Comparison of ENCODE assay signal across 21 cellular contexts in genomic region chr5:40813698-40814281, GRCh38. TPM values are rescaled to one million over a fixed set of nuclear protein-coding genes. Genes with fewer than 3 reads are reported as not detected.
DNase-seq lines count a peak whose midpoint lies in the region; ATAC-seq and TF ChIP-seq lines count a peak whose summit lies in the region.
"Had no signal": no experiment of that assay in that cellular context is flagged by ENCODE, and none has a peak within 500 bp of the region (broad histone marks: within the 10 kb centered on the region; RNA-seq: fewer than 3 reads in every experiment).

No MANE protein-coding gene starts in this region.

- CTCF ChIA-PET in activated CD8-positive, alpha-beta memory T cell treated with anti-CD3 and anti-CD28 coated beads, Interleukin-2, amount 10 ng/mL, durations not matched to agents 7 days and 5 days (lab: Charles Lee) = interaction anchor here (0.6 kb wide), 1 partner anchor 12 kb away, joined by 3 read pairs; no protein-coding TSS in a partner anchor
- CTCF ChIA-PET in activated CD4-positive, alpha-beta memory T cell treated with anti-CD3 and anti-CD28 coated beads for 36 hours (lab: Charles Lee) = interaction anchor here (1.2 kb wide), 1 partner anchor 15 kb away, joined by 5 read pairs; the partner anchor contains the start of gene PRKAA1

- H3K9ac ChIP-seq in neural progenitor cell = no peak overlapping the region

- H3K79me2 ChIP-seq in neural progenitor cell (ENCODE audit: low read depth) = no peaks in the 10 kb centered on the region
- H3K79me2 ChIP-seq: hepatocyte had no signal

- H4K20me1 ChIP-seq in neural progenitor cell (ENCODE audit: low read depth) = no peaks in the 10 kb centered on the region

- H3K27ac ChIP-seq in neural progenitor cell = no peak overlapping the region
- H3K27ac ChIP-seq: dorsolateral prefrontal cortex, hepatocyte, skin epidermis, thoracic aorta had no signal

- intact Hi-C loops in activated CD4-positive, alpha-beta memory T cell treated with anti-CD3 and anti-CD28 coated beads for 36 hours (cut with micrococcal nuclease) = loop anchor here (1.0 kb wide), 3 partner anchors 15 to 323 kb away; partner anchors contain the start of gene PRKAA1

- peaks cover 11% of the 10 kb centered on the region for H3K4me1 ChIP-seq in neural progenitor cell

- peak overlapping the region; percentile 27 for H3K27ac Mint-ChIP-seq in activated CD8-positive, alpha-beta memory T cell treated with anti-CD3 and anti-CD28 coated beads, Interleukin-2, amount 10 ng/mL, durations not matched to agents 7 days and 5 days
- peak overlapping the region; percentile 64 for H3K27ac Mint-ChIP-seq in activated CD4-positive, alpha-beta memory T cell treated with anti-CD3 and anti-CD28 coated beads for 36 hours
- H3K27ac Mint-ChIP-seq in neural progenitor cell = no peak overlapping the region

- H3F3A ChIP-seq in neural progenitor cell (ENCODE audit: low read depth) = peaks cover 12% of the 10 kb centered on the region

- H3K4me3 ChIP-seq in neural progenitor cell (no peak overlapping the region), foreskin fibroblast (ENCODE audit: low read depth in 1 of 2, low read length in 2 of 2) (no peak overlapping the region)
- H3K4me3 ChIP-seq: dorsolateral prefrontal cortex, hepatocyte, mucosa of descending colon, skin epidermis, thoracic aorta had no signal

- no peaks in the 10 kb centered on the region for H3K27me3 Mint-ChIP-seq in activated CD8-positive, alpha-beta memory T cell treated with anti-CD3 and anti-CD28 coated beads, Interleukin-2, amount 10 ng/mL, durations not matched to agents 7 days and 5 days
- no peaks in the 10 kb centered on the region for H3K27me3 Mint-ChIP-seq in activated CD4-positive, alpha-beta memory T cell treated with anti-CD3 and anti-CD28 coated beads for 36 hours
- H3K27me3 Mint-ChIP-seq in neural progenitor cell (ENCODE audit: insufficient read depth, low read depth) = no peaks in the 10 kb centered on the region

- no peaks in the 10 kb centered on the region for H3K9me3 Mint-ChIP-seq in activated CD8-positive, alpha-beta memory T cell treated with anti-CD3 and anti-CD28 coated beads, Interleukin-2, amount 10 ng/mL, durations not matched to agents 7 days and 5 days (ENCODE audit: low read depth)
- no peaks in the 10 kb centered on the region for H3K9me3 Mint-ChIP-seq in activated CD4-positive, alpha-beta memory T cell treated with anti-CD3 and anti-CD28 coated beads for 36 hours
- H3K9me3 Mint-ChIP-seq in neural progenitor cell = no peaks in the 10 kb centered on the region

- peaks cover 21% of the 10 kb centered on the region for H3K4me1 Mint-ChIP-seq in activated CD8-positive, alpha-beta memory T cell treated with anti-CD3 and anti-CD28 coated beads, Interleukin-2, amount 10 ng/mL, durations not matched to agents 7 days and 5 days
- peaks cover 9% of the 10 kb centered on the region for H3K4me1 Mint-ChIP-seq in activated CD4-positive, alpha-beta memory T cell treated with anti-CD3 and anti-CD28 coated beads for 36 hours (ENCODE audit: low read depth)
- H3K4me1 Mint-ChIP-seq in neural progenitor cell = peaks cover under 1% of the 10 kb centered on the region

- TF ChIP-seq CTCF in neural progenitor cell (IDR thresholded peaks at IDR 0.05) = no peak
- no peak for TF ChIP-seq CTCF in foreskin fibroblast (IDR thresholded peaks at IDR 0.05; ENCODE audit: low read depth, low read length)

- POLR2A ChIA-PET in activated CD4-positive, alpha-beta memory T cell treated with anti-CD3 and anti-CD28 coated beads for 36 hours (lab: Charles Lee) = interaction anchor here (0.6 to 1.6 kb wide), 9 partner anchors 12 to 404 kb away, joined by 3 to 15 read pairs (median 4); partner anchors contain the start of gene PRKAA1

- H3K27me3 ChIP-seq in neural progenitor cell = peaks cover 17% of the 10 kb centered on the region
- H3K27me3 ChIP-seq: dorsolateral prefrontal cortex, hepatocyte had no signal

- no peak overlapping the region for H3K4me3 Mint-ChIP-seq in activated CD8-positive, alpha-beta memory T cell treated with anti-CD3 and anti-CD28 coated beads, Interleukin-2, amount 10 ng/mL, durations not matched to agents 7 days and 5 days
- H3K4me3 Mint-ChIP-seq in activated CD4-positive, alpha-beta memory T cell treated with anti-CD3 and anti-CD28 coated beads for 36 hours = no peak overlapping the region
- H3K4me3 Mint-ChIP-seq in neural progenitor cell = no peak overlapping the region

- no peaks in the 10 kb centered on the region for H3K9me3 ChIP-seq in neural progenitor cell (ENCODE audit: low read depth)
- H3K9me3 ChIP-seq: mucosa of descending colon, thoracic aorta had no signal

- H3K36me3 ChIP-seq in neural progenitor cell = no peaks in the 10 kb centered on the region
- H3K36me3 ChIP-seq: thoracic aorta had no signal

- no peak overlapping the region for H2AFZ ChIP-seq in neural progenitor cell (replicated peaks)
- H2AFZ ChIP-seq: hepatocyte had no signal

- peak overlapping the region; percentile 55 for H3K4me2 ChIP-seq in neural progenitor cell
- H3K4me2 ChIP-seq: hepatocyte had no signal

- H3K36me3 Mint-ChIP-seq in activated CD8-positive, alpha-beta memory T cell treated with anti-CD3 and anti-CD28 coated beads, Interleukin-2, amount 10 ng/mL, durations not matched to agents 7 days and 5 days = no peaks in the 10 kb centered on the region
- H3K36me3 Mint-ChIP-seq in activated CD4-positive, alpha-beta memory T cell treated with anti-CD3 and anti-CD28 coated beads for 36 hours = no peaks in the 10 kb centered on the region
- H3K36me3 Mint-ChIP-seq in neural progenitor cell = peaks cover 2% of the 10 kb centered on the region

- ATAC-seq in activated CD8-positive, alpha-beta memory T cell treated with anti-CD3 and anti-CD28 coated beads, Interleukin-2, amount 10 ng/mL, durations not matched to agents 7 days and 5 days = peak; percentile 86
- peak; percentile 70 for ATAC-seq in HG02610 (IDR thresholded peaks at IDR 0.05; ENCODE audit: unreplicated experiment)
- ATAC-seq in GM19463 (IDR thresholded peaks at IDR 0.05; ENCODE audit: unreplicated experiment) = no peak
- ATAC-seq: mucosa of descending colon had no signal

- DNase-seq in activated CD8-positive, alpha-beta memory T cell treated with anti-CD3 and anti-CD28 coated beads, Interleukin-2, amount 10 ng/mL, durations not matched to agents 7 days and 5 days = peak; percentile 75
- DNase-seq in activated CD8-positive, alpha-beta memory T cell treated with anti-CD3 and anti-CD28 coated beads, Interleukin-2, amount 50 U/mL, for 4 hours = no peak
- peak; percentile 83 for DNase-seq in activated CD4-positive, alpha-beta memory T cell treated with anti-CD3 and anti-CD28 coated beads for 36 hours
- peak; percentile 75 for DNase-seq in neural progenitor cell (ENCODE audit: low spot score)
- DNase-seq in NCI-H510A treated with DMSO at 0.1 percent for 48 hours (lab: John Stamatoyannopoulos, UW) = no peak
- DNase-seq in foreskin fibroblast = no peak
- DNase-seq: activated effector memory CD4-positive, alpha-beta T cell treated with Interleukin-2 at 50 U/mL for 16 hours; C1 segment of cervical spinal cord; Calu3; central memory CD4-positive, alpha-beta T cell; dorsolateral prefrontal cortex; mucosa of descending colon; NCI-H1417; NCI-H524 treated with DMSO at 0.1 percent for 48 hours; RPMI8226; SW 1271 had no signal

RNA-seq across cellular contexts. Expression of gene PRKAA1, which starts 15.6 kb away (rescaled TPM):
- total RNA-seq in activated CD8-positive, alpha-beta memory T cell treated with anti-CD3 and anti-CD28 coated beads, Interleukin-2, amount 10 ng/mL, durations not matched to agents 7 days and 5 days = 10 to 100 TPM; 64.6 to 76.8 TPM
- 10 to 100 TPM; 54.4 to 55.6 TPM for total RNA-seq in activated CD4-positive, alpha-beta memory T cell treated with anti-CD3 and anti-CD28 coated beads for 36 hours
- total RNA-seq in neural progenitor cell (ENCODE audit: low replicate concordance) = 35.5 and 58.5 TPM in 2 replicates

RNA-seq across cellular contexts. Expression of gene RPL37, which starts 21.2 kb away (rescaled TPM):
- 1,000 to 10,000 TPM; 1,192 to 1,333 TPM for total RNA-seq in activated CD8-positive, alpha-beta memory T cell treated with anti-CD3 and anti-CD28 coated beads, Interleukin-2, amount 10 ng/mL, durations not matched to agents 7 days and 5 days
- 1,000 to 10,000 TPM; 1,815 to 1,873 TPM for total RNA-seq in activated CD4-positive, alpha-beta memory T cell treated with anti-CD3 and anti-CD28 coated beads for 36 hours
- 96.9 and 235 TPM in 2 replicates for total RNA-seq in neural progenitor cell (ENCODE audit: low replicate concordance)

RNA-seq across cellular contexts. Expression of gene CARD6, which starts 27.4 kb away (rescaled TPM):
- total RNA-seq in activated CD8-positive, alpha-beta memory T cell treated with anti-CD3 and anti-CD28 coated beads, Interleukin-2, amount 10 ng/mL, durations not matched to agents 7 days and 5 days = 1 to 10 TPM; 2.6 to 4.6 TPM
- total RNA-seq in activated CD4-positive, alpha-beta memory T cell treated with anti-CD3 and anti-CD28 coated beads for 36 hours = 1 to 10 TPM; 1.4 to 1.7 TPM
- 0.09 TPM in 1 of 2 replicates, not detected in the other for total RNA-seq in neural progenitor cell (ENCODE audit: low replicate concordance)

RNA-seq across cellular contexts. Expression of gene TTC33, which starts 58.0 kb away (rescaled TPM):
- total RNA-seq in activated CD8-positive, alpha-beta memory T cell treated with anti-CD3 and anti-CD28 coated beads, Interleukin-2, amount 10 ng/mL, durations not matched to agents 7 days and 5 days = 10 to 100 TPM; 16.3 to 17.7 TPM
- total RNA-seq in activated CD4-positive, alpha-beta memory T cell treated with anti-CD3 and anti-CD28 coated beads for 36 hours = 10 to 100 TPM; 30.2 to 34.1 TPM
- 30.9 and 52.5 TPM in 2 replicates for total RNA-seq in neural progenitor cell (ENCODE audit: low replicate concordance)

Comparison
In these comparisons a context has a peak if more than half of its experiments do, and no peak if none do; other contexts are left out.
1. DNase-seq: peak in activated CD8-positive, alpha-beta memory T cell treated with anti-CD3 and anti-CD28 coated beads, Interleukin-2, amount 10 ng/mL, durations not matched to agents 7 days and 5 days (single experiment), activated CD4-positive, alpha-beta memory T cell treated with anti-CD3 and anti-CD28 coated beads for 36 hours (single experiment) and neural progenitor cell (single experiment); none in activated CD8-positive, alpha-beta memory T cell treated with anti-CD3 and anti-CD28 coated beads, Interleukin-2, amount 50 U/mL, for 4 hours (single experiment), NCI-H510A treated with DMSO at 0.1 percent for 48 hours (single experiment) and foreskin fibroblast (0 of 2).